In the genomic region with DNA sequence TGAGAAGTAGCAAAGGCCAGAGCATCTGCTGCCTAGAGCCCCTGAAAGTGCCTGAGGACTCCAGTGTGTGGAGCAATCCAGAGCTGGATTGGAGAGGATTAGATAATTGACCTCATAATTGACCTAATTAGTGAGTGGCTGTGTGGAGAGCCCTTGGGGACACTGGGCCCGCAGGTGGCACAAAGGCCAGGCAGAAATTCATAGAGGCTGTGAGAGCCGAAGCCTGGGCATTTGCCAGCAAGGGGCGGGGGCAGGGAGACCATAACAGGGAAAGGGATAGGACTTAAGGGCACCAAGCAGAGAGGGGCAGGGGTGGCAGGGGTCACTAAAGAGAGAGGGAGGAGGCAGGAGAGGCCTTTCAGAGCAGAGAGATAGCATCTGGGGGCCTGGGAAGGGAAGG, we compare ENCODE assay signal across 2 cellular contexts.
TF ChIP-seq lines count a peak whose summit lies in the region.

No MANE protein-coding gene starts in this region.

TF ChIP-seq in SK-N-SH, 30 proteins besides CTCF, POLR2A, EP300 and RAD21:
- TF ChIP-seq PBX3 (IDR thresholded peaks at IDR 0.05), result no peak
- no peak for TF ChIP-seq GATA2 (CRISPR knock-in tag; IDR thresholded peaks at IDR 0.05)
- 0 out of 2 replicates have a peak, but pooled peaks have one; percentile 16 for TF ChIP-seq RCOR1 (IDR thresholded peaks at IDR 0.05; ENCODE audit: low read length)
TF ChIP-seq in SK-N-SH: peak in this region for 1.

TF ChIP-seq in SK-N-SH treated with all-trans-retinoic acid at 6 μM for 48 hours, 23 proteins besides CTCF, POLR2A, EP300 and RAD21 (continued from another document):
- TF ChIP-seq TSHZ2 (CRISPR knock-in tag; IDR thresholded peaks at IDR 0.05) (no peak), CSDC2 (CRISPR knock-in tag; IDR thresholded peaks at IDR 0.05) (no peak)
